ENCODE assay signal across 9 cellular contexts in the genomic region with DNA sequence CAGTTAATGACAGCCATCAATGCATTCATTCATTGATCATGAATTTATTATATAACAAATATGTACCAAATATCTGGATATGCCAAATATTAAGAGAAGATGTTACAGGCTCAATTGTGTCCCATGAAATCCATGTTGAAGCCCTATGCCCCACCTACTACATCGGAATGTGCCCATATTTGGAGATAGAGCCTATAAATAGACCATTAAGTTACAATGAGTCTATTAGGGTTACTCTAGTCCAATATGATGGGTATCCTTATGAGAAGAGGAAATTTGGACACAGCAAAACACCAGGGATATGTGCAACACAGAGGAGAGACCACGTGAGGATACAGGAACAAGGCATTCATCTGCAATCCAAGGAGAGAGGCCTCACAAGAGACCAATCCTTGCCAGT.
"Had no signal": no experiment of that assay in that cellular context is flagged by ENCODE, and none has a peak within 500 bp of the region (broad histone marks: within the 10 kb centered on the region; RNA-seq: fewer than 3 reads in every experiment).

No MANE protein-coding gene starts in this region.

- H3K9ac ChIP-seq: GM23248, KMS-11 had no signal

- H3K4me3 Mint-ChIP-seq: H9, IgD-negative memory B cell had no signal

- DNase-seq: GM23248, GOT3, H9, HCEC 1CT, KBM-7 had no signal

- H3K36me3 Mint-ChIP-seq: IgD-negative memory B cell had no signal

- H3K27ac ChIP-seq: GM23248, KMS-11 had no signal

- H3K27me3 Mint-ChIP-seq: IgD-negative memory B cell had no signal

- H3K4me2 ChIP-seq: KMS-11 had no signal

- H3K4me3 ChIP-seq: GM23248 had no signal

- FAIRE-seq: H54, HepG2 had no signal

- H3K9me3 Mint-ChIP-seq: IgD-negative memory B cell had no signal

- H3K27ac Mint-ChIP-seq: H9, IgD-negative memory B cell had no signal

- H2AFZ ChIP-seq: GM23248 had no signal

- ATAC-seq: HepG2 had no signal
